In genomic region chr13:28344163-28344562, GRCh38 we compare ENCODE assay signal across 25 cellular contexts.
"Had no signal": no experiment of that assay in that cellular context is flagged by ENCODE, and none has a peak within 500 bp of the region (broad histone marks: within the 10 kb centered on the region; RNA-seq: fewer than 3 reads in every experiment).

No MANE protein-coding gene starts in this region.

- H3K36me3 Mint-ChIP-seq: activated naive CD4-positive, alpha-beta T cell treated with anti-CD3 and anti-CD28 coated beads, Interleukin-2, amount 50 U/mL, for 72 hours; natural killer cell; stimulated activated effector memory CD8-positive, alpha-beta T cell treated with anti-CD3 and anti-CD28 coated beads, Interleukin-12 subunit alpha, Interleukin-12 subunit beta, amount 100 ng/mL, for 72 hours; type B pancreatic cell had no signal

- H3K27ac Mint-ChIP-seq: activated CD4-positive, alpha-beta memory T cell treated with anti-CD3 and anti-CD28 coated beads, Interleukin-2, amount 10 ng/mL, durations not matched to agents 7 days and 5 days; activated CD4-positive, alpha-beta T cell treated with anti-CD3 and anti-CD28 coated beads, Interleukin-2, amount 10 ng/mL, durations not matched to agents 7 days and 5 days; activated naive CD4-positive, alpha-beta T cell treated with anti-CD3 and anti-CD28 coated beads, Interleukin-2, amount 50 U/mL, for 72 hours; activated T-helper 2 cell treated with anti-CD3 and anti-CD28 coated beads, Interferon-gamma antibody, Interleukin-2, Interleukin-4, amounts not matched to agents 10 μg/mL and 5 μg/mL and 100 μg/mL, durations not matched to agents 14 hours and 24 hours and 36 hours; effector memory CD8-positive, alpha-beta T cell; natural killer cell; stimulated activated effector memory CD8-positive, alpha-beta T cell treated with anti-CD3 and anti-CD28 coated beads, Interleukin-12 subunit alpha, Interleukin-12 subunit beta, amount 100 ng/mL, for 72 hours; stimulated activated naive CD8-positive, alpha-beta T cell treated with anti-CD3 and anti-CD28 coated beads, Interleukin-15, Interleukin-2, amounts not matched to agents 100 ng/mL and 50 ng/mL, for 24 hours; T-helper 17 cell; type B pancreatic cell; WTC11 had no signal

- H3K27me3 ChIP-seq: colonic mucosa, uterus had no signal

- H3K36me3 ChIP-seq: colonic mucosa, pancreas, prostate gland, thoracic aorta, uterus had no signal

- H3K4me3 Mint-ChIP-seq: activated CD4-positive, alpha-beta memory T cell treated with anti-CD3 and anti-CD28 coated beads, Interleukin-2, amount 10 ng/mL, durations not matched to agents 7 days and 5 days; activated CD4-positive, alpha-beta T cell treated with anti-CD3 and anti-CD28 coated beads, Interleukin-2, amount 10 ng/mL, durations not matched to agents 7 days and 5 days; effector memory CD8-positive, alpha-beta T cell; natural killer cell; stimulated activated effector memory CD8-positive, alpha-beta T cell treated with anti-CD3 and anti-CD28 coated beads, Interleukin-12 subunit alpha, Interleukin-12 subunit beta, amount 100 ng/mL, for 72 hours; stimulated activated naive CD8-positive, alpha-beta T cell treated with anti-CD3 and anti-CD28 coated beads, Interleukin-15, Interleukin-2, amounts not matched to agents 100 ng/mL and 50 ng/mL, for 24 hours; T-helper 17 cell; type B pancreatic cell; WTC11 had no signal

- DNase-seq: activated CD4-positive, alpha-beta memory T cell treated with anti-CD3 and anti-CD28 coated beads, Interleukin-2, amount 10 ng/mL, durations not matched to agents 7 days and 5 days; activated CD4-positive, alpha-beta T cell treated with anti-CD3 and anti-CD28 coated beads for 1 hour; activated CD4-positive, alpha-beta T cell treated with anti-CD3 and anti-CD28 coated beads, Interleukin-2, amount 10 ng/mL, durations not matched to agents 7 days and 5 days; activated T-cell treated with anti-CD3 and anti-CD28 coated beads, Interleukin-2, amount 50 U/mL, for 48 hours; colonic mucosa; effector memory CD8-positive, alpha-beta T cell; hippocampal formation; left cardiac atrium; natural killer cell; pancreas; retina; stimulated activated CD4-positive, alpha-beta T cell treated with anti-CD3 and anti-CD28 coated beads, Interleukin-4, amount 100 ng/mL, for 24 hours; T-helper 17 cell; T1000; uterus had no signal

- H3K4me3 ChIP-seq: colonic mucosa, pancreas, prostate gland, skin epidermis, thoracic aorta, uterus had no signal

- H3K9me3 ChIP-seq: colonic mucosa, pancreas, prostate gland, thoracic aorta, uterus had no signal

- H3K9me3 Mint-ChIP-seq: activated CD4-positive, alpha-beta memory T cell treated with anti-CD3 and anti-CD28 coated beads, Interleukin-2, amount 10 ng/mL, durations not matched to agents 7 days and 5 days; activated CD4-positive, alpha-beta T cell treated with anti-CD3 and anti-CD28 coated beads, Interleukin-2, amount 10 ng/mL, durations not matched to agents 7 days and 5 days; activated naive CD4-positive, alpha-beta T cell treated with anti-CD3 and anti-CD28 coated beads, Interleukin-2, amount 50 U/mL, for 72 hours; activated T-helper 2 cell treated with anti-CD3 and anti-CD28 coated beads, Interferon-gamma antibody, Interleukin-2, Interleukin-4, amounts not matched to agents 10 μg/mL and 5 μg/mL and 100 μg/mL, durations not matched to agents 14 hours and 24 hours and 36 hours; effector memory CD8-positive, alpha-beta T cell; natural killer cell; stimulated activated effector memory CD8-positive, alpha-beta T cell treated with anti-CD3 and anti-CD28 coated beads, Interleukin-12 subunit alpha, Interleukin-12 subunit beta, amount 100 ng/mL, for 72 hours; stimulated activated naive CD8-positive, alpha-beta T cell treated with anti-CD3 and anti-CD28 coated beads, Interleukin-15, Interleukin-2, amounts not matched to agents 100 ng/mL and 50 ng/mL, for 24 hours; type B pancreatic cell; WTC11 had no signal

- H3K27ac ChIP-seq: colonic mucosa, pancreas, prostate gland, skin epidermis, thoracic aorta, uterus had no signal

- H3K4me1 ChIP-seq: colonic mucosa, pancreas, prostate gland, uterus had no signal

- ATAC-seq: activated naive CD4-positive, alpha-beta T cell treated with anti-CD3 and anti-CD28 coated beads, Interleukin-2, amount 50 U/mL, for 72 hours; effector memory CD8-positive, alpha-beta T cell; left cardiac atrium; natural killer cell; pancreas; sciatic nerve; stimulated activated effector memory CD8-positive, alpha-beta T cell treated with anti-CD3 and anti-CD28 coated beads, Interleukin-12 subunit alpha, Interleukin-12 subunit beta, amount 100 ng/mL, for 72 hours; T-helper 17 cell; WTC11 had no signal
